Comparison of ENCODE assay signal across 14 cellular contexts in the genomic region with DNA sequence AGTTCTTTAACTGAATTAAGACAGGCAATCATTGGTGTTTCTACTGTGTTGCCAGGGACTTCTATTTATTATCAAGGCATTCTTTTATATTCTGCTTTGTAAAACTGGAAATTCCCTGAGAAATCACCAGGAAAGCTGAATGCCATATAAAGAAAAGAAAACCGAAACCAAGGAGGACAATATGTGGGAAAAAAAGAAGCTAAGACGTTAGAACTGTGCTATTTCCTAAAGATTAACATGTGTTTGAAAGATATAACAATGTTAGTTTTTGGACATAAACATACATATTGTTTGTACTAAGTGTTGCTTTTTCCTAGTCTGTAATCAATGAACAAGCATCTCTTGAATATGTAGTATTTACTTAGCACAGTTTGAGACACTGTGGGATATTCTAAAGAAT. TPM values are rescaled to one million over a fixed set of nuclear protein-coding genes. Genes with fewer than 3 reads are reported as not detected.
A peak's percentile ranks its signal among the peaks of the same experiment; 100 is the strongest.
DNase-seq lines count a peak whose midpoint lies in the region; ATAC-seq and TF ChIP-seq lines count a peak whose summit lies in the region.
"Had no signal": no experiment of that assay in that cellular context is flagged by ENCODE, and none has a peak within 500 bp of the region (broad histone marks: within the 10 kb centered on the region; RNA-seq: fewer than 3 reads in every experiment).

No MANE protein-coding gene starts in this region.

- ATAC-seq in lower lobe of right lung (peak in 1 of 2 donors; percentile 29), HG02938 (IDR thresholded peaks at IDR 0.05; ENCODE audit: unreplicated experiment) (no peak)
- ATAC-seq: Right ventricle myocardium inferior had no signal

- H3K9ac ChIP-seq in stomach smooth muscle (ENCODE audit: low read length in 2 of 2): no peak overlapping the region

- DNase-seq in M059J (ENCODE audit: low read depth): peak; percentile 60
- no peak for DNase-seq in coronary artery (ENCODE audit: low spot score)
- DNase-seq in lower lobe of right lung: no peak
- no peak for DNase-seq in activated gamma-delta T cell treated with Interleukin-2 at 50 U/mL for 16 hours
- no peak for DNase-seq in GM13977 (ENCODE audit: low spot score)
- no peak for DNase-seq in central memory CD4-positive, alpha-beta T cell
- DNase-seq: activated CD8-positive, alpha-beta memory T cell treated with anti-CD3 and anti-CD28 coated beads, Interleukin-2, amount 50 U/mL, for 48 hours; CD4-positive, alpha-beta T cell; NCI-H524 treated with DMSO at 0.1 percent for 48 hours; stimulated activated CD4-positive, alpha-beta T cell treated with anti-CD3 and anti-CD28 coated beads, Interleukin-2, amount 100 ng/mL, for 48 hours; stimulated activated naive CD4-positive, alpha-beta T cell had no signal

- H3K27me3 ChIP-seq in lower lobe of right lung (ENCODE audit: low read depth): no peaks in the 10 kb centered on the region
- no peaks in the 10 kb centered on the region for H3K27me3 ChIP-seq in stomach smooth muscle (ENCODE audit: control insufficient read depth in 1 of 2, insufficient read depth in 2 of 2, low read length in 2 of 2)

- H3K9me3 ChIP-seq in lower lobe of right lung: no peaks in the 10 kb centered on the region
- H3K9me3 ChIP-seq in stomach smooth muscle (ENCODE audit: control insufficient read depth in 2 of 2, low read length in 2 of 2): no peaks in the 10 kb centered on the region

- TF ChIP-seq CTCF in coronary artery (IDR thresholded peaks at IDR 0.05) (no peak), lower lobe of right lung (IDR thresholded peaks at IDR 0.05) (no peak), GM13977 (IDR thresholded peaks at IDR 0.05; ENCODE audit: extremely low read depth, insufficient read depth, missing control alignments) (no peak)

- in situ Hi-C loops in GM13977 (cut with MboI; ENCODE audit: low pct_unique_long_range_greater_than_20kb, low sequenced_read_pairs, unreplicated experiment): no loop called here

- H3K36me3 ChIP-seq in lower lobe of right lung (no peaks in the 10 kb centered on the region), stomach smooth muscle (ENCODE audit: control insufficient read depth in 2 of 2, insufficient read depth in 2 of 2, low read length in 2 of 2) (no peaks in the 10 kb centered on the region)

- H3K27ac ChIP-seq in coronary artery: no peak overlapping the region
- no peak overlapping the region for H3K27ac ChIP-seq in lower lobe of right lung
- no peak overlapping the region for H3K27ac ChIP-seq in stomach smooth muscle (ENCODE audit: low read length)

- intact Hi-C loops in lower lobe of right lung (cut with DNase I): no loop called here

- H3K4me3 ChIP-seq in coronary artery (peak overlapping the region; percentile 60), lower lobe of right lung (peak overlapping the region; percentile 28), stomach smooth muscle (ENCODE audit: low read length in 2 of 2) (peak overlapping the region; percentile 30 to 52)

- peaks cover 6% of the 10 kb centered on the region for H3K4me1 ChIP-seq in lower lobe of right lung
- no peaks in the 10 kb centered on the region for H3K4me1 ChIP-seq in stomach smooth muscle (ENCODE audit: control insufficient read depth, insufficient read depth, low read length)

RNA-seq across cellular contexts. Expression of a gene that starts 47.2 kb away (rescaled TPM):
- total RNA-seq in M059J (2014; rRNA removed; shearing (Covaris generic)): 23.1 and 24.4 TPM in 2 replicates
- 10.2 TPM for total RNA-seq in lower lobe of right lung

RNA-seq across cellular contexts. Expression of a gene that starts 48.4 kb away (rescaled TPM):
- total RNA-seq in M059J (2014; rRNA removed; shearing (Covaris generic)): 47.4 and 66.6 TPM in 2 replicates
- total RNA-seq in lower lobe of right lung: 35.6 TPM
